ENCODE assay signal across 34 cellular contexts in the genomic region with DNA sequence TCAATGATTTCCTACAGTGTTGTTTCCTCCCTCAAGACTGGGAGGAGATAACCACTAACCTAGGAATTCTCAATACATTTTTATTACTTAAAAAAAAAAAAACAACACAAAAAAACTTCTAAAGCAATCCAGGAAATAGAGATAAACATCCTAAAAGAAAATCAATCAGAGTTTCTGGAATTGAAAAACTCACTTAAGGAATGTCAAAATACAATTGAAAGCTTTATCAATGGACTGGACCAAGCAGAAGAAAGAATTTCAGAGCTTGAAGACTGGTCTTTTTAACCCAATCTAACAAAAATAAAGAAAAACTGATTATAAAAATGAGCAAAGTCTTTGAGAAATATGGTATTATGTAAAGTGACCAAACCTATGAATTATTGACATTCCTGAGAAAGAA.
"Had no signal": no experiment of that assay in that cellular context is flagged by ENCODE, and none has a peak within 500 bp of the region (broad histone marks: within the 10 kb centered on the region; RNA-seq: fewer than 3 reads in every experiment).

No MANE protein-coding gene starts in this region.

- DNase-seq: Karpas-422, Kasumi-1, MG63, MM.1S, MV-4-11, NCI-H1048, NCI-H1092, NCI-H1092 treated with DMSO at 0.1 percent for 48 hours, NCI-H1105, NCI-H1105 treated with DMSO at 0.1 percent for 48 hours, NCI-H1417, NCI-H1417 treated with DMSO at 0.1 percent for 48 hours, NCI-H1436, NCI-H1436 treated with DMSO at 0.1 percent for 48 hours, NCI-H146, NCI-H1694, NCI-H1694 treated with DMSO at 0.1 percent for 48 hours, NCI-H187, NCI-H187 treated with DMSO at 0.1 percent for 48 hours, NCI-H1930, NCI-H2029, NCI-H2029 treated with DMSO at 0.1 percent for 48 hours, NCI-H2081, NCI-H2081 treated with DMSO at 0.1 percent for 48 hours, NCI-H2107, NCI-H2171, NCI-H2171 treated with DMSO at 0.1 percent for 48 hours, NCI-H2227 treated with DMSO at 0.1 percent for 48 hours, NCI-H226, NCI-H345, NCI-H446, NCI-H446 treated with DMSO at 0.1 percent for 48 hours, NCI-H510A had no signal

- H3K9ac ChIP-seq: KMS-11 had no signal

- H3K27me3 ChIP-seq: MG63 had no signal

- H3K36me3 ChIP-seq: MG63 had no signal

- H3K27ac ChIP-seq: KMS-11 had no signal

- H3K4me3 ChIP-seq: MG63 had no signal

- H3K4me2 ChIP-seq: KMS-11 had no signal
